22 cellular contexts compared by ENCODE assay signal in the genomic region with DNA sequence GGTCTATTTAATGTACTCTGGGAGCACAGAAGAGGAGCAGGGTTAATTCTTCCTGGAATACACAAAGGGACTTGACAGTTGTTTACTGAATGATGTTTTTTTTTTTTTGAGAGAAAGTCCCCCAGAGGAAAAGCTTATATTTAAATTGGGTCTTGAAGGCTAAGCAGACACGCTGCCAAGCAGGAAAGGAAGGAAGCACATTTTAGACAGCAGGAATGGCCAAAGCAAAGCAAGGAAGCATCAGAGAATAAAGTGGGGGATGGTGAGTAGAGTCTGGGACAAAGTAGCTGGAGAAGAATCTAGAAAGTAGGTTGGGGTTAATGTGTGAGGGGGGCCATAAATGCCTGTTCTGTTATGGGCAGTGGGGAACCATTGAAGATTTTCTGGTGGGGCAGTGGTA.
"Had no signal": no experiment of that assay in that cellular context is flagged by ENCODE, and none has a peak within 500 bp of the region (broad histone marks: within the 10 kb centered on the region; RNA-seq: fewer than 3 reads in every experiment).

No MANE protein-coding gene starts in this region.

- H3K27me3 Mint-ChIP-seq: activated CD4-positive, alpha-beta memory T cell treated with anti-CD3 and anti-CD28 coated beads for 36 hours; activated naive CD8-positive, alpha-beta T cell treated with anti-CD3 and anti-CD28 coated beads, Interleukin-2, amount 10 ng/mL, durations not matched to agents 7 days and 5 days; natural killer cell treated with Interleukin-12 subunit alpha and Interleukin-12 subunit beta and Interleukin-15 and Interleukin-18, amount 100 ng/mL, for 72 hours had no signal

- ATAC-seq: heart right ventricle; lower lobe of right lung; natural killer cell treated with Interleukin-12 subunit alpha and Interleukin-12 subunit beta and Interleukin-15 and Interleukin-18, amount 100 ng/mL, for 72 hours; upper lobe of right lung had no signal

- H3K27ac Mint-ChIP-seq: activated CD4-positive, alpha-beta memory T cell treated with anti-CD3 and anti-CD28 coated beads for 36 hours; activated naive CD8-positive, alpha-beta T cell treated with anti-CD3 and anti-CD28 coated beads, Interleukin-2, amount 10 ng/mL, durations not matched to agents 7 days and 5 days; mesothelial cell of epicardium; natural killer cell treated with Interleukin-12 subunit alpha and Interleukin-12 subunit beta and Interleukin-15 and Interleukin-18, amount 100 ng/mL, for 72 hours had no signal

- H3K4me1 ChIP-seq: lower lobe of right lung, prostate gland, spleen, upper lobe of right lung had no signal

- H3K9me3 ChIP-seq: heart right ventricle, lower lobe of right lung, ovary, prostate gland, spleen, thoracic aorta, upper lobe of right lung had no signal

- H3K27ac ChIP-seq: coronary artery, lower lobe of right lung, ovary, prostate gland, spleen, thoracic aorta had no signal

- H3K9me3 Mint-ChIP-seq: activated CD4-positive, alpha-beta memory T cell treated with anti-CD3 and anti-CD28 coated beads for 36 hours; activated naive CD8-positive, alpha-beta T cell treated with anti-CD3 and anti-CD28 coated beads, Interleukin-2, amount 10 ng/mL, durations not matched to agents 7 days and 5 days; mesothelial cell of epicardium; natural killer cell treated with Interleukin-12 subunit alpha and Interleukin-12 subunit beta and Interleukin-15 and Interleukin-18, amount 100 ng/mL, for 72 hours had no signal

- H3K4me3 ChIP-seq: coronary artery, heart right ventricle, lower lobe of right lung, ovary, prostate gland, spleen, thoracic aorta, upper lobe of right lung had no signal

- H3K4me3 Mint-ChIP-seq: activated CD4-positive, alpha-beta memory T cell treated with anti-CD3 and anti-CD28 coated beads for 36 hours; activated naive CD8-positive, alpha-beta T cell treated with anti-CD3 and anti-CD28 coated beads, Interleukin-2, amount 10 ng/mL, durations not matched to agents 7 days and 5 days; mesothelial cell of epicardium; natural killer cell treated with Interleukin-12 subunit alpha and Interleukin-12 subunit beta and Interleukin-15 and Interleukin-18, amount 100 ng/mL, for 72 hours had no signal

- H3K27me3 ChIP-seq: heart right ventricle, ovary, spleen, upper lobe of right lung had no signal

- DNase-seq: activated CD4-positive, alpha-beta memory T cell treated with anti-CD3 and anti-CD28 coated beads for 36 hours; activated CD4-positive, alpha-beta T cell treated with anti-CD3 and anti-CD28 coated beads for 4 hours; activated CD4-positive, CD25-positive, alpha-beta regulatory T cell; activated gamma-delta T cell treated with Interleukin-2 at 50 U/mL for 16 hours; activated naive CD8-positive, alpha-beta T cell treated with anti-CD3 and anti-CD28 coated beads, Interleukin-2, amount 10 ng/mL, durations not matched to agents 7 days and 5 days; amniotic stem cell; cerebellar nuclear complex; erythroblast; foreskin fibroblast; heart right ventricle; lower lobe of right lung; ovary; spleen; stimulated activated CD4-positive, alpha-beta T cell treated with anti-CD3 and anti-CD28 coated beads, Interleukin-4, amount 100 ng/mL, for 1 hour; stimulated activated naive CD4-positive, alpha-beta T cell treated with Interleukin-2 at 50 U/mL for 16 hours; T1000; upper lobe of right lung had no signal

- H3K4me1 Mint-ChIP-seq: activated naive CD8-positive, alpha-beta T cell treated with anti-CD3 and anti-CD28 coated beads, Interleukin-2, amount 10 ng/mL, durations not matched to agents 7 days and 5 days; mesothelial cell of epicardium had no signal

- H3K36me3 ChIP-seq: ovary had no signal
